In the genomic region with DNA sequence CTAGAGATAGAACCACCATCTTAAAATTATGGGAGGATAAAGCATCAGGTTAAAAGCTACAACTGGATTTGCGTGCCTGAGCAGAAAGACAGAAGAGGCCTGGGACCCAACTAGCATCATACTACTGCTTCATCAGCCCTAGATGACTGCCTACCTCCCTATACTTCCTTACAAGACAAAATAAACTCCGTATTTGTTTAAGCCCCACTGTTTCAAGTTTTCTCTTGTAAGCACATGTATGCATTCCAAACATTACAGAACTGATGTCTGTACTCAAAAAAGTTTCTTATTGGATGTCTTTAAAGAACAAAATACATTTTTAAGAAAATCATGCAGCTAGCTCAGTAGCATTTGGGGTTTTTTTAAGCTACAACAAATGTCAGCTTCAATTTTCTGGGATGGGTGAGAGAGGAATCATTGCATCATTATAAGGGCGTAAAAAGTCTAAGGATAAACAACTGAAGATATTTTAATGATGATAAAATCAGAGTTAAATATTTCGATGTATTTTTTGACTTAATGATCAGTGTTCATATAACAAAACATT, we compare ENCODE assay signal across 14 cellular contexts.
DNase-seq lines count a peak whose midpoint lies in the region; ATAC-seq and TF ChIP-seq lines count a peak whose summit lies in the region.
"Had no signal": no experiment of that assay in that cellular context is flagged by ENCODE, and none has a peak within 500 bp of the region (broad histone marks: within the 10 kb centered on the region; RNA-seq: fewer than 3 reads in every experiment).

No MANE protein-coding gene starts in this region.

- peak overlapping the region; percentile 49; the same call in 1 of the 2 replicates for H2AFZ ChIP-seq in OCI-LY3 (ENCODE audit: low read depth, low read length)

- H3K27me3 Mint-ChIP-seq in mesothelial cell of epicardium (ENCODE audit: low read depth), result no peaks in the 10 kb centered on the region
- H3K27me3 Mint-ChIP-seq: CD4-positive, alpha-beta memory T cell had no signal

- no peak overlapping the region for H3K4me3 Mint-ChIP-seq in mesothelial cell of epicardium
- H3K4me3 Mint-ChIP-seq: CD4-positive, alpha-beta memory T cell; H9 had no signal

- TF ChIP-seq CTCF in OCI-LY3 (IDR thresholded peaks at IDR 0.05; ENCODE audit: low read depth, low read length), result no peak
- TF ChIP-seq CTCF in choroid plexus epithelial cell (conservative IDR thresholded peaks at IDR 0.05; ENCODE audit: low read depth, low read length), result no peak
- TF ChIP-seq CTCF in mesothelial cell of epicardium (IDR thresholded peaks at IDR 0.05; ENCODE audit: unreplicated experiment), result no peak

- no peak overlapping the region for H3K9ac ChIP-seq in OCI-LY3 (ENCODE audit: low read length)

- H4K20me1 ChIP-seq in OCI-LY3 (ENCODE audit: insufficient read depth, low read length), result no peaks in the 10 kb centered on the region

- peaks cover 34% of the 10 kb centered on the region for H3K9me3 Mint-ChIP-seq in mesothelial cell of epicardium

- H3K4me1 ChIP-seq in OCI-LY3 (ENCODE audit: low read length), result peaks cover 15% of the 10 kb centered on the region
- H3K4me1 ChIP-seq: BE2C had no signal

- peaks cover 43% of the 10 kb centered on the region for H3K36me3 Mint-ChIP-seq in mesothelial cell of epicardium

- H3K27me3 ChIP-seq in OCI-LY3 (ENCODE audit: low read depth, low read length), result no peaks in the 10 kb centered on the region
- H3K27me3 ChIP-seq: BE2C had no signal

- H3K9me3 ChIP-seq in OCI-LY3 (ENCODE audit: insufficient read depth, low read length), result no peaks in the 10 kb centered on the region
- H3K9me3 ChIP-seq: BE2C had no signal

- H3K27ac Mint-ChIP-seq in mesothelial cell of epicardium, result peak overlapping the region; percentile 70
- H3K27ac Mint-ChIP-seq: CD4-positive, alpha-beta memory T cell; H9 had no signal

- intact Hi-C loops in Right ventricle myocardium superior (cut with DNase I), result no loop called here

- no peaks in the 10 kb centered on the region for H3K79me2 ChIP-seq in OCI-LY3 (ENCODE audit: low read length)

- ATAC-seq in HG03095 (IDR thresholded peaks at IDR 0.05; ENCODE audit: unreplicated experiment) (no peak), Right ventricle myocardium superior (ENCODE audit: poor library complexity) (no peak), GM21367 (IDR thresholded peaks at IDR 0.05; ENCODE audit: unreplicated experiment) (no peak)

- H3K4me3 ChIP-seq in OCI-LY3 (ENCODE audit: low read length) (no peak overlapping the region), choroid plexus epithelial cell (ENCODE audit: low read depth, low read length) (no peak overlapping the region)

- H3K4me2 ChIP-seq in OCI-LY3 (ENCODE audit: low read length), result peak overlapping the region; percentile 43

- no peak overlapping the region for H3K27ac ChIP-seq in OCI-LY3 (ENCODE audit: low read length)
- H3K27ac ChIP-seq: C4-2B had no signal

- no peaks in the 10 kb centered on the region for H3K36me3 ChIP-seq in OCI-LY3 (replicated peaks; ENCODE audit: low read depth, low read length)
- H3K36me3 ChIP-seq: BE2C had no signal

- peak; percentile 62 for DNase-seq in EH (ENCODE audit: low read depth)
- DNase-seq in choroid plexus epithelial cell (ENCODE audit: low read depth), result peak; percentile 26
- DNase-seq in mesothelial cell of epicardium (ENCODE audit: low spot score in 2 of 2, unreplicated experiment in 2 of 2), result no peak
- DNase-seq in Right ventricle myocardium superior, result no peak
- DNase-seq: BE2C; CD4-positive, alpha-beta memory T cell; DMS79; EL; GOT3; H9 had no signal

- H3K4me1 Mint-ChIP-seq in mesothelial cell of epicardium, result peaks cover 19% of the 10 kb centered on the region

Comparison
In these comparisons a context has a peak if more than half of its experiments do, and no peak if none do; other contexts are left out.
1. DNase-seq: peak in EH (single experiment) and choroid plexus epithelial cell (single experiment); none in mesothelial cell of epicardium (0 of 2) and Right ventricle myocardium superior (single experiment).